In genomic region chr19:11346104-11346940, GRCh38 we compare ENCODE assay signal across 8 cellular contexts. TPM values are rescaled to one million over a fixed set of nuclear protein-coding genes. Genes with fewer than 3 reads are reported as not detected.
DNase-seq lines count a peak whose midpoint lies in the region; ATAC-seq and TF ChIP-seq lines count a peak whose summit lies in the region.

Gene CCDC159 (plus strand): TSS chr19:11346519. CDS start chr19:11346607, 88 bp downstream.
Gene TMEM205 (minus strand): TSS chr19:11346268. CDS start chr19:11345619, 649 bp downstream.

- TF ChIP-seq EP300 in tibial nerve (IDR thresholded peaks at IDR 0.05), result peak; percentile 90 to 91

- DNase-seq in NCI-H1417 treated with DMSO at 0.1 percent for 48 hours (lab: John Stamatoyannopoulos, UW) (peak; percentile 93), T follicular helper cell (ENCODE audit: low read depth) (peak; percentile 98), adipocyte (ENCODE audit: low read depth) (peak; percentile 100), cardiac muscle cell (ENCODE audit: low read depth in 1 of 2, low spot score in 1 of 2) (peak; percentile 99 to 100), tibial nerve (ENCODE audit: low spot score in 2 of 2) (peak; percentile 96 to 97)

- ATAC-seq in HG02763 (IDR thresholded peaks at IDR 0.05; ENCODE audit: unreplicated experiment), result peak; percentile 91

- TF ChIP-seq CTCF in GM12874 (IDR thresholded peaks at IDR 0.05; ENCODE audit: insufficient read depth, low read depth, low read length) (peak; percentile 15; the same call in 1 of the 2 replicates), cardiac muscle cell (IDR thresholded peaks at IDR 0.05; ENCODE audit: low read depth, low read length) (peak; percentile 7), parathyroid adenoma (IDR thresholded peaks at IDR 0.05) (no peak), tibial nerve (IDR thresholded peaks at IDR 0.05) (peak in 1 of 5 experiments; percentile 33)

- peaks cover 9% of the 10 kb centered on the region for H3K9me3 ChIP-seq in adipocyte (ENCODE audit: control insufficient read depth, low read length)
- H3K9me3 ChIP-seq in cardiac muscle cell (ENCODE audit: low read depth), result no peaks in the 10 kb centered on the region
- no peaks in the 10 kb centered on the region for H3K9me3 ChIP-seq in parathyroid adenoma (ENCODE audit: control insufficient read depth, low read length)
- peaks cover 0 to 11% (median 0%) of the 10 kb centered on the region in 4 donors for H3K9me3 ChIP-seq in tibial nerve

- peak within 1 kb of the TSS; percentile 90 for H3K9ac ChIP-seq in adipocyte (ENCODE audit: low read length)
- no peak within 1 kb of the TSS for H3K9ac ChIP-seq in parathyroid adenoma

- H2AFZ ChIP-seq in parathyroid adenoma, result peak within 1 kb of the TSS; percentile 91

- H3K4me3 ChIP-seq in adipocyte (ENCODE audit: low read length) (peak within 1 kb of the TSS; percentile 94), cardiac muscle cell (peak within 1 kb of the TSS; percentile 67), parathyroid adenoma (ENCODE audit: low read depth, low read length) (peak within 1 kb of the TSS; percentile 97), tibial nerve (peak within 1 kb of the TSS; percentile 50 to 79 (median 62))

- WGBS in tibial nerve, 2 donors, result 1% methylated on average over 50 of the region's 50 CpGs

- H3K36me3 ChIP-seq in adipocyte (ENCODE audit: control insufficient read depth, insufficient read depth, low read length, severe bottlenecking) (no peaks in the 10 kb centered on the region), cardiac muscle cell (no peaks in the 10 kb centered on the region), parathyroid adenoma (ENCODE audit: control insufficient read depth, insufficient read depth, low read length) (no peaks in the 10 kb centered on the region), tibial nerve (peaks cover 0 to 31% (median 0%) of the 10 kb centered on the region in 3 donors)

- H3K27me3 ChIP-seq in adipocyte (replicated peaks; ENCODE audit: control insufficient read depth, insufficient read depth, low read length), result no peaks in the 10 kb centered on the region
- H3K27me3 ChIP-seq in cardiac muscle cell, result no peaks in the 10 kb centered on the region
- H3K27me3 ChIP-seq in parathyroid adenoma (ENCODE audit: control insufficient read depth, insufficient read depth, low read length), result no peaks in the 10 kb centered on the region
- no peaks in the 10 kb centered on the region for H3K27me3 ChIP-seq in tibial nerve

- peak; percentile 56 to 74 for TF ChIP-seq POLR2A in tibial nerve (IDR thresholded peaks at IDR 0.05)

- H3K4me2 ChIP-seq in parathyroid adenoma (ENCODE audit: low read length), result peak within 1 kb of the TSS; percentile 97

- H3K27ac ChIP-seq in cardiac muscle cell, result peak within 1 kb of the TSS; percentile 56
- H3K27ac ChIP-seq in parathyroid adenoma, result peak within 1 kb of the TSS; percentile 70
- H3K27ac ChIP-seq in tibial nerve, result peak within 1 kb of the TSS; percentile 81 to 96 (median 86)

- H3K79me2 ChIP-seq in parathyroid adenoma, result no peaks in the 10 kb centered on the region

- peaks cover 23% of the 10 kb centered on the region for H3K4me1 ChIP-seq in adipocyte (ENCODE audit: control insufficient read depth, insufficient read depth, low read length)
- H3K4me1 ChIP-seq in cardiac muscle cell (ENCODE audit: low read depth), result no peaks in the 10 kb centered on the region
- H3K4me1 ChIP-seq in parathyroid adenoma, result peaks cover 19% of the 10 kb centered on the region
- H3K4me1 ChIP-seq in tibial nerve, result peaks cover 0 to 35% (median 23%) of the 10 kb centered on the region in 4 donors

RNA-seq across cellular contexts. Expression of gene CCDC159, which starts in this region (rescaled TPM):
- 3.8 and 9.3 TPM in 2 replicates for total RNA-seq in cardiac muscle cell
- 8.7 and 9.7 TPM in 2 replicates for polyA plus RNA-seq in cardiac muscle cell
- 10 to 100 TPM; 23.2 to 33.7 (median 30.8) TPM for total RNA-seq in tibial nerve

RNA-seq across cellular contexts. Expression of gene TMEM205, which starts in this region (rescaled TPM):
- total RNA-seq in cardiac muscle cell (137 and 250 TPM in 2 replicates), tibial nerve (100 to 1,000 TPM; 145 to 238 (median 189) TPM)
- polyA plus RNA-seq in cardiac muscle cell, result 110 and 154 TPM in 2 replicates

Comparison
In these comparisons a context has a peak if more than half of its experiments do, and no peak if none do; other contexts are left out.
1. Peak in every context shown above with its lines: DNase-seq, ATAC-seq, H3K4me3 ChIP-seq and H3K27ac ChIP-seq.